21 cellular contexts compared by ENCODE assay signal in the genomic region with DNA sequence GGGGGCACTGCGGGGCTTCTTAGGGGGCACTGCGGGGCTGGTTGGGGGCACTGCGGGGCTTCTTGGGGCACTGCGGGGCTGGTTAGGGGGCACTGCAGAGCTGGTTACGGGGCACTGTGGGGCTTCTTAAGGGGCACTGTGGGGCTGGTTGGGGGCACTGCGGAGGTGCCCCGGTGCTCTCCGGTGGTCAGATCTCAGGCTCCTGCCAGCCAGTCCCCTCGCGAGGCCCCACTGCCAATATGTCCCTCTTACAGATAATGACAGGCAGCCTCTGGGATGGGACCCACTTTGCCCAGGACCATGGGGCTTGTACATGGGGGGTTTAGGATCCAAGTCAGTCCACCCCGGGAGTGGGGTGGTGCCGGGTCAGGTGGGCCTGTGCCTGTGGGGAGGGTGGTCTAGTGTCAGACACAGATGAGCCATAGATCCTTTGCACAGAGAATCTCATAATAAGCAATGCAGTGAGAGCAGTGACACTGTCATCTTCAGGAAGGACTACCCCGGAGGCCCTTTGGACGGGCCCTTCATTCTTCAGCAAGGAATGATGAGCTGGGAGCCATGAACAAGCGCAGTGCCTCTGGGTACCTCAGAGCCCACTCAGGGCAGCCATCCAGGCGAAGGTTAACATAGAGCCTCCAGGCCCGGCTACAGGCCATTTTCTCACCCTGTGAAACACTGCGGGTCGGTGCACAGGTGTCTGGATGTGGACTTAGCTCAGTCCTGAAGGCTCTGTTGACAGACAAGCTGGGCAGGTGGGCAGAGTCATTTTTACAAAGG. TPM values are rescaled to one million over a fixed set of nuclear protein-coding genes. Genes with fewer than 3 reads are reported as not detected.
"Had no signal": no experiment of that assay in that cellular context is flagged by ENCODE, and none has a peak within 500 bp of the region (broad histone marks: within the 10 kb centered on the region; RNA-seq: fewer than 3 reads in every experiment).

No MANE protein-coding gene starts in this region.

- H3K27ac ChIP-seq: body of pancreas, colonic mucosa, parathyroid adenoma, thyroid gland had no signal

- ATAC-seq: activated CD4-positive, CD25-positive, alpha-beta regulatory T cell treated with anti-CD3 and anti-CD28 coated beads, Interleukin-2, amount 50 U/mL, for 24 hours; activated naive CD4-positive, alpha-beta T cell treated with anti-CD3 and anti-CD28 coated beads, Interleukin-2, amount 50 U/mL, for 72 hours; activated T-cell treated with anti-CD3 and anti-CD28 coated beads, Interleukin-2, amount 50 U/mL, for 72 hours; body of pancreas; naive thymus-derived CD8-positive, alpha-beta T cell had no signal

- H2AFZ ChIP-seq: parathyroid adenoma had no signal

- H3K27ac Mint-ChIP-seq: activated naive CD4-positive, alpha-beta T cell treated with anti-CD3 and anti-CD28 coated beads, Interleukin-2, amount 50 U/mL, for 72 hours; activated T-cell treated with anti-CD3 and anti-CD28 coated beads, Interleukin-2, amount 50 U/mL, for 72 hours; memory B cell had no signal

- H3K36me3 ChIP-seq: colonic mucosa, thyroid gland had no signal

- H3K9me3 ChIP-seq: body of pancreas, colonic mucosa, thyroid gland had no signal

- H3K9ac ChIP-seq: parathyroid adenoma had no signal

- H3K4me1 Mint-ChIP-seq: memory B cell; naive thymus-derived CD8-positive, alpha-beta T cell had no signal

- H3K4me3 Mint-ChIP-seq: activated T-cell treated with anti-CD3 and anti-CD28 coated beads, Interleukin-2, amount 50 U/mL, for 72 hours; memory B cell; naive thymus-derived CD8-positive, alpha-beta T cell had no signal

- H3K27me3 ChIP-seq: body of pancreas, colonic mucosa, thyroid gland had no signal

- DNase-seq: activated effector memory CD4-positive, alpha-beta T cell treated with anti-CD3 and anti-CD28 coated beads, Interleukin-2, amount 50 U/mL, for 16 hours; activated T-cell treated with anti-CD3 and anti-CD28 coated beads, Interleukin-2, amount 50 U/mL, for 72 hours; amygdala; body of pancreas; central memory CD4-positive, alpha-beta T cell; colonic mucosa; erythroblast; foreskin melanocyte; glutamatergic neuron; hypothalamus; stimulated activated CD4-positive, alpha-beta T cell treated with anti-CD3 and anti-CD28 coated beads, Interleukin-2, amount 100 ng/mL, for 24 hours; stimulated activated naive CD4-positive, alpha-beta T cell treated with Interleukin-2 at 50 U/mL for 16 hours; T-helper 1 cell; T-helper 9 cell; thyroid gland had no signal

- H3K36me3 Mint-ChIP-seq: activated naive CD4-positive, alpha-beta T cell treated with anti-CD3 and anti-CD28 coated beads, Interleukin-2, amount 50 U/mL, for 72 hours; memory B cell had no signal

- H3K4me1 ChIP-seq: body of pancreas, colonic mucosa, parathyroid adenoma, thyroid gland had no signal

- H3K4me3 ChIP-seq: body of pancreas, colonic mucosa, thyroid gland had no signal

RNA-seq across cellular contexts. Expression of gene COL5A1, which starts 38.2 kb away (rescaled TPM):
- total RNA-seq: activated CD8-positive, alpha-beta memory T cell treated with anti-CD3 and anti-CD28 coated beads for 36 hours had no signal
- polyA plus RNA-seq: naive thymus-derived CD8-positive, alpha-beta T cell had no signal
